9 cellular contexts compared by ENCODE assay signal in genomic region chr10:47438857-47439474, GRCh38. TPM values are rescaled to one million over a fixed set of nuclear protein-coding genes. Genes with fewer than 3 reads are reported as not detected.
DNase-seq lines count a peak whose midpoint lies in the region; ATAC-seq and TF ChIP-seq lines count a peak whose summit lies in the region.
"Had no signal": no experiment of that assay in that cellular context is flagged by ENCODE, and none has a peak within 500 bp of the region (broad histone marks: within the 10 kb centered on the region; RNA-seq: fewer than 3 reads in every experiment).

No MANE protein-coding gene starts in this region.

- H3K27ac Mint-ChIP-seq in activated T-helper 1 cell treated with anti-CD3 and anti-CD28 coated beads, Interleukin-12 subunit alpha, Interleukin-12 subunit beta, Interleukin-2, Interleukin-4 antibody, amounts not matched to agents 30 ng/mL and 10 ng/mL and 1 ng/mL, durations not matched to agents 14 hours and 24 hours and 36 hours = no peak overlapping the region
- H3K27ac Mint-ChIP-seq: activated B cell treated with CpG ODN at 0.5 μM for 24 hours had no signal

- H3K27me3 ChIP-seq in breast epithelium (no peaks in the 10 kb centered on the region), gastrocnemius medialis (peaks cover 0 to 2% (median 0%) of the 10 kb centered on the region in 3 donors)

- H3K4me3 ChIP-seq in breast epithelium (no peak overlapping the region), gastrocnemius medialis (no peak overlapping the region)

- H3K27ac ChIP-seq in breast epithelium (no peak overlapping the region), gastrocnemius medialis (no peak overlapping the region)

- H3K4me3 Mint-ChIP-seq in activated T-helper 1 cell treated with anti-CD3 and anti-CD28 coated beads, Interleukin-12 subunit alpha, Interleukin-12 subunit beta, Interleukin-2, Interleukin-4 antibody, amounts not matched to agents 30 ng/mL and 10 ng/mL and 1 ng/mL, durations not matched to agents 14 hours and 24 hours and 36 hours = no peak overlapping the region
- H3K4me3 Mint-ChIP-seq: activated B cell treated with CpG ODN at 0.5 μM for 24 hours had no signal

- H3K36me3 ChIP-seq in breast epithelium (no peaks in the 10 kb centered on the region), gastrocnemius medialis (no peaks in the 10 kb centered on the region)

- intact Hi-C loops in breast epithelium (cut with DNase I; ENCODE audit: low total_unique reads) = no loop called here
- intact Hi-C loops in activated T-helper 1 cell treated with anti-CD3 and anti-CD28 coated beads, Interleukin-12 subunit alpha, Interleukin-12 subunit beta, Interleukin-2, Interleukin-4 antibody, amounts not matched to agents 30 ng/mL and 10 ng/mL and 1 ng/mL, durations not matched to agents 14 hours and 24 hours and 36 hours (cut with micrococcal nuclease) = no loop called here
- intact Hi-C loops in gastrocnemius medialis (cut with DNase I; ENCODE audit: low total_unique reads) = no loop called here

- TF ChIP-seq POLR2A in breast epithelium (IDR thresholded peaks at IDR 0.05) (no peak), gastrocnemius medialis (IDR thresholded peaks at IDR 0.05) (no peak)

- TF ChIP-seq CTCF in GM12874 (IDR thresholded peaks at IDR 0.05; ENCODE audit: insufficient read depth, low read depth, low read length) = peak; percentile 52
- peak in 2 of 3 donors; percentile 46 for TF ChIP-seq CTCF in breast epithelium (IDR thresholded peaks at IDR 0.05)
- no peak for TF ChIP-seq CTCF in gastrocnemius medialis (IDR thresholded peaks at IDR 0.05 in 4 of 5, conservative IDR thresholded peaks at IDR 0.05 in 1 of 5)

- H3K9me3 Mint-ChIP-seq in activated T-helper 1 cell treated with anti-CD3 and anti-CD28 coated beads, Interleukin-12 subunit alpha, Interleukin-12 subunit beta, Interleukin-2, Interleukin-4 antibody, amounts not matched to agents 30 ng/mL and 10 ng/mL and 1 ng/mL, durations not matched to agents 14 hours and 24 hours and 36 hours = no peaks in the 10 kb centered on the region

- no peak for ATAC-seq in gastrocnemius medialis

- H3K27me3 Mint-ChIP-seq in activated T-helper 1 cell treated with anti-CD3 and anti-CD28 coated beads, Interleukin-12 subunit alpha, Interleukin-12 subunit beta, Interleukin-2, Interleukin-4 antibody, amounts not matched to agents 30 ng/mL and 10 ng/mL and 1 ng/mL, durations not matched to agents 14 hours and 24 hours and 36 hours (ENCODE audit: insufficient read depth) = peaks cover 17% of the 10 kb centered on the region

- H3K4me1 Mint-ChIP-seq in activated T-helper 1 cell treated with anti-CD3 and anti-CD28 coated beads, Interleukin-12 subunit alpha, Interleukin-12 subunit beta, Interleukin-2, Interleukin-4 antibody, amounts not matched to agents 30 ng/mL and 10 ng/mL and 1 ng/mL, durations not matched to agents 14 hours and 24 hours and 36 hours (ENCODE audit: low read depth) = no peaks in the 10 kb centered on the region
- H3K4me1 Mint-ChIP-seq: activated B cell treated with CpG ODN at 0.5 μM for 24 hours had no signal

- H3K9me3 ChIP-seq in breast epithelium (no peaks in the 10 kb centered on the region), gastrocnemius medialis (no peaks in the 10 kb centered on the region)

- DNase-seq in NCI-H2029 (lab: John Stamatoyannopoulos, UW) (peak; percentile 39), breast epithelium (ENCODE audit: low spot score in 2 of 2) (peak; percentile 38 to 57), lung microvascular endothelial cell (ENCODE audit: low read depth in 2 of 2) (peak; percentile 72 to 74), NCI-H2227 (lab: John Stamatoyannopoulos, UW; ENCODE audit: unreplicated experiment) (no peak), gastrocnemius medialis (no peak)
- DNase-seq in NK-92 treated with Interleukin-12 subunit alpha and Interleukin-12 subunit beta, amount 100 ng/mL, for 24 hours (lab: John Stamatoyannopoulos, UW) = no peak
- no peak for DNase-seq in activated T-helper 1 cell treated with anti-CD3 and anti-CD28 coated beads, Interleukin-12 subunit alpha, Interleukin-12 subunit beta, Interleukin-2, Interleukin-4 antibody, amounts not matched to agents 30 ng/mL and 10 ng/mL and 1 ng/mL, durations not matched to agents 14 hours and 24 hours and 36 hours (ENCODE audit: low spot score)
- DNase-seq: activated B cell treated with CpG ODN at 0.5 μM for 24 hours had no signal

- H3K4me1 ChIP-seq in breast epithelium = no peaks in the 10 kb centered on the region
- no peaks in the 10 kb centered on the region for H3K4me1 ChIP-seq in gastrocnemius medialis

- in situ Hi-C loops in gastrocnemius medialis (cut with MboI; ENCODE audit: low sequenced_read_pairs in 4 of 4) = no loop called here

- H3K36me3 Mint-ChIP-seq in activated T-helper 1 cell treated with anti-CD3 and anti-CD28 coated beads, Interleukin-12 subunit alpha, Interleukin-12 subunit beta, Interleukin-2, Interleukin-4 antibody, amounts not matched to agents 30 ng/mL and 10 ng/mL and 1 ng/mL, durations not matched to agents 14 hours and 24 hours and 36 hours (ENCODE audit: low read depth) = no peaks in the 10 kb centered on the region

RNA-seq across cellular contexts. Expression of gene ANXA8, which starts 44.9 kb away (rescaled TPM):
- total RNA-seq in breast epithelium (10 to 100 TPM in 1 of 3 donors, 1 to 10 TPM in 1, not detected in 1; 4.9 to 29.4 TPM), lung microvascular endothelial cell (under 0.01 TPM in 1 of 2 replicates, not detected in the other), gastrocnemius medialis (under 1 TPM in 1 of 4 donors, not detected in 3; 0.24 TPM)
- total RNA-seq in activated T-helper 1 cell treated with anti-CD3 and anti-CD28 coated beads, Interleukin-12 subunit alpha, Interleukin-12 subunit beta, Interleukin-2, Interleukin-4 antibody, amounts not matched to agents 30 ng/mL and 10 ng/mL and 1 ng/mL, durations not matched to agents 14 hours and 24 hours and 36 hours = 0.12 TPM in 1 of 2 replicates, not detected in the other
- total RNA-seq: activated B cell treated with CpG ODN at 0.5 μM for 24 hours had no signal

RNA-seq across cellular contexts. Expression of gene FAM25G, which starts 52.5 kb away (rescaled TPM):
- not detected for total RNA-seq in breast epithelium
- total RNA-seq in lung microvascular endothelial cell = not detected in 2 replicates
- total RNA-seq in activated T-helper 1 cell treated with anti-CD3 and anti-CD28 coated beads, Interleukin-12 subunit alpha, Interleukin-12 subunit beta, Interleukin-2, Interleukin-4 antibody, amounts not matched to agents 30 ng/mL and 10 ng/mL and 1 ng/mL, durations not matched to agents 14 hours and 24 hours and 36 hours = not detected in 2 replicates
- not detected for total RNA-seq in gastrocnemius medialis

RNA-seq across cellular contexts. Expression of gene ZNF488, which starts 54.9 kb away (rescaled TPM):
- total RNA-seq in breast epithelium = under 1 TPM in 1 of 3 donors, not detected in 2; 0.44 TPM
- total RNA-seq in lung microvascular endothelial cell = under 0.01 TPM in 2 replicates
- total RNA-seq in activated T-helper 1 cell treated with anti-CD3 and anti-CD28 coated beads, Interleukin-12 subunit alpha, Interleukin-12 subunit beta, Interleukin-2, Interleukin-4 antibody, amounts not matched to agents 30 ng/mL and 10 ng/mL and 1 ng/mL, durations not matched to agents 14 hours and 24 hours and 36 hours = not detected in 2 replicates
- not detected for total RNA-seq in gastrocnemius medialis
- total RNA-seq: activated B cell treated with CpG ODN at 0.5 μM for 24 hours had no signal

Comparison
In these comparisons a context has a peak if more than half of its experiments do, and no peak if none do; other contexts are left out.
1. CTCF ChIP-seq: peak in GM12874 (single experiment) and breast epithelium (2 of 3); none in gastrocnemius medialis (0 of 5).
2. DNase-seq: peak in NCI-H2029 (single experiment), breast epithelium (2 of 2) and lung microvascular endothelial cell (2 of 2); none in NK-92 treated with Interleukin-12 subunit alpha and Interleukin-12 subunit beta, amount 100 ng/mL, for 24 hours (single experiment), activated T-helper 1 cell treated with anti-CD3 and anti-CD28 coated beads, Interleukin-12 subunit alpha, Interleukin-12 subunit beta, Interleukin-2, Interleukin-4 antibody, amounts not matched to agents 30 ng/mL and 10 ng/mL and 1 ng/mL, durations not matched to agents 14 hours and 24 hours and 36 hours (single experiment), NCI-H2227 (single experiment) and gastrocnemius medialis (0 of 2).